ENCODE assay signal across 9 cellular contexts in the genomic region with DNA sequence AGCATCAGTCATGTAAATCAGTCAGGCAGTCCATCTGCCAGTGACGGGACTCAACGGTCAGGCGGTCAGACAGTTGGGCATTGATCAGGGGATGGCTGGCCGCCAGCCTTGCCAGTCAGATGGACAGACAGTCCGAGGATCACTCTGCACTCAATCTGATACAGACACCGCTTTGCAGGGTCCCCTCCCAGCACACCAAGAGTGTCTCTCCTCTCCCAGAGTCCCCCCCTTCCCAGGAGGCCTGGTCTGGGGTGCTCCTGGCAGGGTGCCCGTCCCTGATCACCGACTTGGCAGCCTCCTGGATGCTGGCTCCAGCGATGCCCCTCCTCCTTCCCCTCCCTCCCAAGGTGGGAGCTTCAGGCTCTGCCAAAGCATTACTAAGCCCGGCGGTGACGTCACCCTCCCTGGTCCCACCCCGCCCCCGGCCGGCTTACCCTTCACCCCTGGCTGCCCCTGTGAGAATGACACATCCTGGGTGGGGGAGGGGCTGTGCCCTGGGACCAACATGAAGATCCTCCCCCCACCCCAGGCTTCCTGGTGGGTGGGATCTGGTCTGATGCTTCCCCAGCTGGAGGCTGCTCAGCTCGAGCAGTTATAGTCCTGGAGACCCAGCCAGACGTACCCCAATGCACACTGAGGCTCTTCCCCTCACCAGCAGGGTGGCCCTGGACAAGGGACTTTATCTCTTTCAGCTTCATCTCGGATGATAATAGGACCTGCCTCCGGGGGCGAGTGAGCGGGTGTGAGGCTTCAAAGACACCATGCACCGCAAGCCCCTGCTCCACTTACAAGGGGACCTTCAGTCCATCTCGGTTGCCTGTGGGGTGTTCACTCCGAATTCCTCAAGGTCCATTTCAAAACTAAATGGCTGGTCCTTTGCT.
DNase-seq lines count a peak whose midpoint lies in the region; ATAC-seq and TF ChIP-seq lines count a peak whose summit lies in the region.
"Had no signal": no experiment of that assay in that cellular context is flagged by ENCODE, and none has a peak within 500 bp of the region (broad histone marks: within the 10 kb centered on the region; RNA-seq: fewer than 3 reads in every experiment).

No MANE protein-coding gene starts in this region.

- no peaks in the 10 kb centered on the region for H3K36me3 ChIP-seq in kidney epithelial cell (ENCODE audit: control insufficient read depth, insufficient read depth, low read length)
- no peaks in the 10 kb centered on the region for H3K36me3 ChIP-seq in thyroid gland

- no peak for ATAC-seq in HG02763 (IDR thresholded peaks at IDR 0.05; ENCODE audit: unreplicated experiment)
- ATAC-seq in GM18520 (IDR thresholded peaks at IDR 0.05; ENCODE audit: unreplicated experiment): no peak

- H3K9me3 ChIP-seq in thyroid gland: no peaks in the 10 kb centered on the region

- in situ Hi-C loops in astrocyte of the spinal cord (cut with HindIII; ENCODE audit: low sequenced_read_pairs): no loop called here

- TF ChIP-seq POLR2A in thyroid gland (IDR thresholded peaks at IDR 0.05): no peak

- no peak overlapping the region for H3K4me3 ChIP-seq in astrocyte of the spinal cord (ENCODE audit: low read depth, low read length)
- no peak overlapping the region for H3K4me3 ChIP-seq in kidney epithelial cell (ENCODE audit: low read depth, low read length)
- no peak overlapping the region for H3K4me3 ChIP-seq in thyroid gland (replicated peaks in 1 of 3)

- H3K27me3 ChIP-seq in kidney epithelial cell (ENCODE audit: control insufficient read depth, insufficient read depth, low read length) (no peaks in the 10 kb centered on the region), thyroid gland (no peaks in the 10 kb centered on the region)

- TF ChIP-seq CTCF in GM20000 (IDR thresholded peaks at IDR 0.05; ENCODE audit: extremely low read depth, missing control alignments): no peak
- no peak for TF ChIP-seq CTCF in astrocyte of the spinal cord (IDR thresholded peaks at IDR 0.05; ENCODE audit: low read depth, low read length)
- TF ChIP-seq CTCF in kidney epithelial cell (IDR thresholded peaks at IDR 0.05; ENCODE audit: insufficient read depth, low read length, poor library complexity, severe bottlenecking): no peak
- TF ChIP-seq CTCF in thyroid gland (IDR thresholded peaks at IDR 0.05): no peak

- intact Hi-C loops in thyroid gland (cut with DNase I): no loop called here

- no peak overlapping the region for H3K27ac ChIP-seq in thyroid gland
- H3K27ac ChIP-seq: KMS-11 had no signal

- DNase-seq in GM20000 (ENCODE audit: low spot score) (peak; percentile 2), NCI-H2029 (lab: John Stamatoyannopoulos, UW) (peak; percentile 81), astrocyte of the spinal cord (ENCODE audit: low read depth, low spot score) (peak; percentile 68), kidney epithelial cell (ENCODE audit: low read depth) (peak; percentile 79), thyroid gland (peak; percentile 80 to 86), KG1 (lab: John Stamatoyannopoulos, UW) (no peak)

- WGBS in thyroid gland, 2 donors: 36 to 45% methylated on average over 11 to 12 of the region's 24 CpGs

- H3K4me1 ChIP-seq in thyroid gland: peaks cover 6 to 13% of the 10 kb centered on the region in 2 donors
